31 cellular contexts compared by ENCODE assay signal in genomic region chr4:31039382-31039781, GRCh38.
"Had no signal": no experiment of that assay in that cellular context is flagged by ENCODE, and none has a peak within 500 bp of the region (broad histone marks: within the 10 kb centered on the region; RNA-seq: fewer than 3 reads in every experiment).

No MANE protein-coding gene starts in this region.

- H3K9me3 ChIP-seq: ovary, psoas muscle, right lobe of liver, sigmoid colon, spleen, suprapubic skin, testis, tibial artery, transverse colon, upper lobe of right lung, uterus had no signal

- H3K9me3 Mint-ChIP-seq: nephron; neural progenitor cell; stimulated activated memory B cell treated with anti-CD40 and anti-IgM and Interleukin-4, amounts not matched to agents 10 μg/mL and 1 μg/mL and 100 μg/mL, for 72 hours; stimulated activated naive CD8-positive, alpha-beta T cell treated with anti-CD3 and anti-CD28 coated beads, Interleukin-15, amount 100 ng/mL, for 72 hours; type B pancreatic cell had no signal

- H3K9ac ChIP-seq: neural progenitor cell, parathyroid adenoma had no signal

- H3K27me3 Mint-ChIP-seq: stimulated activated memory B cell treated with anti-CD40 and anti-IgM and Interleukin-4, amounts not matched to agents 10 μg/mL and 1 μg/mL and 100 μg/mL, for 72 hours; stimulated activated naive CD8-positive, alpha-beta T cell treated with anti-CD3 and anti-CD28 coated beads, Interleukin-15, amount 100 ng/mL, for 72 hours; type B pancreatic cell had no signal

- H3K27ac ChIP-seq: neural progenitor cell, ovary, parathyroid adenoma, psoas muscle, right lobe of liver, sigmoid colon, spleen, suprapubic skin, testis, tibial artery, transverse colon, upper lobe of right lung, uterus had no signal

- ATAC-seq: natural killer cell; psoas muscle; right cardiac atrium; right lobe of liver; stimulated activated memory B cell treated with anti-CD40 and anti-IgM and Interleukin-4, amounts not matched to agents 10 μg/mL and 1 μg/mL and 100 μg/mL, for 72 hours; stimulated activated naive CD8-positive, alpha-beta T cell treated with anti-CD3 and anti-CD28 coated beads, Interleukin-15, amount 100 ng/mL, for 72 hours; stimulated activated naive CD8-positive, alpha-beta T cell treated with anti-CD3 and anti-CD28 coated beads, Interleukin-15, Interleukin-2, amounts not matched to agents 100 U/mL and 50 U/mL, for 24 hours; upper lobe of right lung had no signal

- H3K4me3 Mint-ChIP-seq: natural killer cell; nephron; neural progenitor cell; stimulated activated memory B cell treated with anti-CD40 and anti-IgM and Interleukin-4, amounts not matched to agents 10 μg/mL and 1 μg/mL and 100 μg/mL, for 72 hours; stimulated activated naive CD8-positive, alpha-beta T cell treated with anti-CD3 and anti-CD28 coated beads, Interleukin-15, amount 100 ng/mL, for 72 hours; type B pancreatic cell had no signal

- H3K27ac Mint-ChIP-seq: natural killer cell; nephron; neural progenitor cell; progenitor cell of endocrine pancreas; stimulated activated memory B cell treated with anti-CD40 and anti-IgM and Interleukin-4, amounts not matched to agents 10 μg/mL and 1 μg/mL and 100 μg/mL, for 72 hours; stimulated activated naive CD8-positive, alpha-beta T cell treated with anti-CD3 and anti-CD28 coated beads, Interleukin-15, amount 100 ng/mL, for 72 hours; type B pancreatic cell had no signal

- H3K4me3 ChIP-seq: neural progenitor cell, ovary, psoas muscle, right lobe of liver, sigmoid colon, smooth muscle cell, spleen, suprapubic skin, testis, tibial artery, transverse colon, upper lobe of right lung, uterus had no signal

- H3K4me1 ChIP-seq: parathyroid adenoma, psoas muscle, right lobe of liver, sigmoid colon, spleen, suprapubic skin, testis, transverse colon, upper lobe of right lung, uterus had no signal

- H3K36me3 ChIP-seq: neural progenitor cell, ovary, right lobe of liver, sigmoid colon, spleen, suprapubic skin, tibial artery, transverse colon, upper lobe of right lung, uterus had no signal

- DNase-seq: natural killer cell; occipital lobe; ovary; posterior cingulate gyrus; psoas muscle; right cardiac atrium; right lobe of liver; sigmoid colon; spleen; stimulated activated CD4-positive, alpha-beta T cell treated with anti-CD3 and anti-CD28 coated beads, Interleukin-12 subunit alpha, Interleukin-12 subunit beta, amount 100 ng/mL, for 4 hours; stimulated activated CD4-positive, alpha-beta T cell treated with anti-CD3 and anti-CD28 coated beads, Interleukin-1b, Interleukin-23, amount 100 ng/mL, for 48 hours; stimulated activated CD4-positive, alpha-beta T cell treated with anti-CD3 and anti-CD28 coated beads, Interleukin-4, amount 100 ng/mL, for 1 hour; stimulated activated CD4-positive, alpha-beta T cell treated with anti-CD3 and anti-CD28 coated beads, Interleukin-4, amount 100 ng/mL, for 4 hours; stimulated activated CD8-positive, alpha-beta memory T cell treated with anti-CD3 and anti-CD28 coated beads, Interleukin-4, amount 100 ng/mL, for 48 hours; stimulated activated naive CD4-positive, alpha-beta T cell; stimulated activated naive CD8-positive, alpha-beta T cell treated with anti-CD3 and anti-CD28 coated beads, Interleukin-15, amount 100 ng/mL, for 72 hours; stimulated activated naive CD8-positive, alpha-beta T cell treated with anti-CD3 and anti-CD28 coated beads, Interleukin-15, Interleukin-2, amounts not matched to agents 100 U/mL and 50 U/mL, for 24 hours; substantia nigra; testis; tibial artery; transverse colon; upper lobe of right lung; uterus had no signal

- H3K36me3 Mint-ChIP-seq: natural killer cell; neural progenitor cell; stimulated activated memory B cell treated with anti-CD40 and anti-IgM and Interleukin-4, amounts not matched to agents 10 μg/mL and 1 μg/mL and 100 μg/mL, for 72 hours had no signal

- H3K27me3 ChIP-seq: neural progenitor cell, ovary, right lobe of liver, sigmoid colon, spleen, suprapubic skin, testis, tibial artery, transverse colon, upper lobe of right lung, uterus had no signal

- H3K4me1 Mint-ChIP-seq: natural killer cell; nephron; neural progenitor cell; stimulated activated memory B cell treated with anti-CD40 and anti-IgM and Interleukin-4, amounts not matched to agents 10 μg/mL and 1 μg/mL and 100 μg/mL, for 72 hours; stimulated activated naive CD8-positive, alpha-beta T cell treated with anti-CD3 and anti-CD28 coated beads, Interleukin-15, amount 100 ng/mL, for 72 hours had no signal
